Comparison of ENCODE assay signal across 2 cellular contexts in genomic region chr2:279366-279765, GRCh38.
TF ChIP-seq lines count a peak whose summit lies in the region.

No MANE protein-coding gene starts in this region.

TF ChIP-seq in HepG2, 621 proteins besides CTCF, POLR2A, EP300 and RAD21:
- TF ChIP-seq ZBTB7B (CRISPR knock-in tag; IDR thresholded peaks at IDR 0.05) (no peak), CEBPB (IDR thresholded peaks at IDR 0.05; ENCODE audit: borderline replicate concordance, low read depth, low read length) (peak; percentile 67; the same call in 1 of the 2 replicates)
TF ChIP-seq in HepG2: peak in this region for 1.

TF ChIP-seq in H1, 55 proteins besides CTCF, POLR2A, EP300 and RAD21:
- peak; percentile 57; the same call in 1 of the 2 replicates for TF ChIP-seq CEBPB (IDR thresholded peaks at IDR 0.05; ENCODE audit: low read depth, low read length)
- TF ChIP-seq ZNF274 (IDR thresholded peaks at IDR 0.05; ENCODE audit: borderline replicate concordance, extremely low read depth, low read length), result no peak
